ENCODE assay signal across 8 cellular contexts in genomic region chr6:144559865-144560603, GRCh38.
DNase-seq lines count a peak whose midpoint lies in the region; ATAC-seq and TF ChIP-seq lines count a peak whose summit lies in the region.

No MANE protein-coding gene starts in this region.

- H4K20me1 ChIP-seq in Loucy (ENCODE audit: insufficient read depth, low read length, poor library complexity, severe bottlenecking): no peaks in the 10 kb centered on the region

- H3K27ac ChIP-seq in CD8-positive, alpha-beta memory T cell (ENCODE audit: low read depth, low read length): no peak overlapping the region
- H3K27ac ChIP-seq in mesenchymal stem cell (ENCODE audit: low read length, poor library complexity, severe bottlenecking): no peak overlapping the region

- H3K9me3 Mint-ChIP-seq in CD8-positive, alpha-beta memory T cell: no peaks in the 10 kb centered on the region

- no peak overlapping the region for H3K4ac ChIP-seq in mesenchymal stem cell (ENCODE audit: low read depth in 1 of 2, low read length in 2 of 2)

- TF ChIP-seq CTCF in Loucy (conservative IDR thresholded peaks at IDR 0.05; ENCODE audit: low read length) (no peak), GM13977 (IDR thresholded peaks at IDR 0.05; ENCODE audit: extremely low read depth, insufficient read depth, missing control alignments) (no peak)

- H3K27me3 Mint-ChIP-seq in CD8-positive, alpha-beta memory T cell: no peaks in the 10 kb centered on the region

- WGBS in mesenchymal stem cell: 79% methylated on average over 4 of the region's 8 CpGs

- peaks cover 22 to 36% (median 35%) of the 10 kb centered on the region in 3 donors for H3K4me1 Mint-ChIP-seq in CD8-positive, alpha-beta memory T cell

- H3K4me2 ChIP-seq in Loucy (ENCODE audit: low read depth, low read length, poor library complexity, severe bottlenecking) (peak overlapping the region; percentile 49), mesenchymal stem cell (ENCODE audit: low read length, poor library complexity, severe bottlenecking) (no peak overlapping the region)

- no peak overlapping the region for H2BK15ac ChIP-seq in mesenchymal stem cell (ENCODE audit: low read depth, poor library complexity, severe bottlenecking)

- H3K36me3 Mint-ChIP-seq in CD8-positive, alpha-beta memory T cell: peaks cover 11 to 59% (median 16%) of the 10 kb centered on the region in 3 donors

- H3K4me3 ChIP-seq in CD8-positive, alpha-beta memory T cell (ENCODE audit: low read length): peak overlapping the region; percentile 11
- H3K4me3 ChIP-seq in Loucy (ENCODE audit: low read length, poor library complexity, severe bottlenecking): peak overlapping the region; percentile 19
- no peak overlapping the region for H3K4me3 ChIP-seq in adipocyte (ENCODE audit: low read length)
- H3K4me3 ChIP-seq in mesenchymal stem cell (ENCODE audit: insufficient read depth in 1 of 2, low read depth in 1 of 2, low read length in 2 of 2): no peak overlapping the region

- H3K4me1 ChIP-seq in CD8-positive, alpha-beta memory T cell (ENCODE audit: insufficient read depth, low read length): peaks cover 13% of the 10 kb centered on the region
- H3K4me1 ChIP-seq in Loucy (ENCODE audit: insufficient read depth, low read length, poor library complexity, severe bottlenecking): peaks cover 13% of the 10 kb centered on the region
- no peaks in the 10 kb centered on the region for H3K4me1 ChIP-seq in adipocyte (ENCODE audit: control insufficient read depth, insufficient read depth, low read length)
- no peaks in the 10 kb centered on the region for H3K4me1 ChIP-seq in mesenchymal stem cell (ENCODE audit: control insufficient read depth, insufficient read depth, low read depth, low read length)

- no peak overlapping the region for H2AK5ac ChIP-seq in mesenchymal stem cell (ENCODE audit: low read length, severe bottlenecking)

- H3K36me3 ChIP-seq in CD8-positive, alpha-beta memory T cell (ENCODE audit: insufficient read depth, low read length): peaks cover 7% of the 10 kb centered on the region
- H3K36me3 ChIP-seq in Loucy (ENCODE audit: insufficient read depth, low read length): peaks cover 34% of the 10 kb centered on the region; the same call in 1 of the 2 replicates
- peaks cover 55% of the 10 kb centered on the region for H3K36me3 ChIP-seq in adipocyte (ENCODE audit: control insufficient read depth, insufficient read depth, low read length, severe bottlenecking)
- peaks cover 4 to 49% of the 10 kb centered on the region in 2 experiments for H3K36me3 ChIP-seq in mesenchymal stem cell (ENCODE audit: control insufficient read depth in 1 of 2, insufficient read depth in 2 of 2, low read depth in 1 of 2, low read length in 2 of 2)

- peaks cover 6% of the 10 kb centered on the region for H3K79me1 ChIP-seq in mesenchymal stem cell (replicated peaks; ENCODE audit: low read length, poor library complexity, severe bottlenecking)

- H2BK120ac ChIP-seq in mesenchymal stem cell (ENCODE audit: low read depth, low read length): no peak overlapping the region

- no peaks in the 10 kb centered on the region for H3K9me3 ChIP-seq in CD8-positive, alpha-beta memory T cell (ENCODE audit: low read length)
- H3K9me3 ChIP-seq in Loucy (ENCODE audit: insufficient read depth, low read depth, low read length) (no peaks in the 10 kb centered on the region), adipocyte (ENCODE audit: control insufficient read depth, low read length) (no peaks in the 10 kb centered on the region), mesenchymal stem cell (ENCODE audit: control insufficient read depth, low read length) (no peaks in the 10 kb centered on the region)

- no peaks in the 10 kb centered on the region for H3K9me2 ChIP-seq in Loucy (replicated peaks; ENCODE audit: low read depth, low read length)

- H3K18ac ChIP-seq in mesenchymal stem cell (ENCODE audit: low read depth in 1 of 2, low read length in 2 of 2): no peak overlapping the region

- H2AFZ ChIP-seq in Loucy (ENCODE audit: low read length) (peak overlapping the region; percentile 53), mesenchymal stem cell (ENCODE audit: low read depth, low read length) (no peak overlapping the region)

- H2BK12ac ChIP-seq in mesenchymal stem cell (ENCODE audit: low read length in 2 of 2): no peak overlapping the region

- no peak overlapping the region for H4K8ac ChIP-seq in mesenchymal stem cell (ENCODE audit: low read length)

- H3K79me2 ChIP-seq in Loucy (ENCODE audit: insufficient read depth, low read length): no peaks in the 10 kb centered on the region

- no peaks in the 10 kb centered on the region for H3F3A ChIP-seq in Loucy (ENCODE audit: low read depth)

- H3K27ac Mint-ChIP-seq in CD8-positive, alpha-beta memory T cell: peak overlapping the region; percentile 37 to 97 (median 83)

- POLR2A ChIA-PET in CD8-positive, alpha-beta memory T cell (lab: Charles Lee): no interaction called here

- H3K9ac ChIP-seq in Loucy (ENCODE audit: low read depth, low read length, poor library complexity, severe bottlenecking): peak overlapping the region; percentile 3
- H3K9ac ChIP-seq in adipocyte (ENCODE audit: low read length): no peak overlapping the region
- no peak overlapping the region for H3K9ac ChIP-seq in mesenchymal stem cell (ENCODE audit: low read length)

- peak overlapping the region; percentile 42 to 77 (median 61) for H3K4me3 Mint-ChIP-seq in CD8-positive, alpha-beta memory T cell

- no peak for ATAC-seq in GM18868 (IDR thresholded peaks at IDR 0.05; ENCODE audit: unreplicated experiment)
- ATAC-seq in GM21423 (IDR thresholded peaks at IDR 0.05; ENCODE audit: unreplicated experiment): no peak

- H2BK5ac ChIP-seq in mesenchymal stem cell (ENCODE audit: low read depth, low read length, poor library complexity, severe bottlenecking): no peak overlapping the region

- no peak overlapping the region for H3K14ac ChIP-seq in mesenchymal stem cell (ENCODE audit: low read length in 2 of 2)

- H3K27me3 ChIP-seq in CD8-positive, alpha-beta memory T cell (ENCODE audit: insufficient read depth, low read length, poor library complexity, severe bottlenecking): no peaks in the 10 kb centered on the region
- H3K27me3 ChIP-seq in Loucy (ENCODE audit: insufficient read depth, low read length, poor library complexity, severe bottlenecking): no peaks in the 10 kb centered on the region
- H3K27me3 ChIP-seq in adipocyte (replicated peaks; ENCODE audit: control insufficient read depth, insufficient read depth, low read length): no peaks in the 10 kb centered on the region
- H3K27me3 ChIP-seq in mesenchymal stem cell (ENCODE audit: control insufficient read depth in 1 of 2, insufficient read depth in 1 of 2, low read length in 2 of 2): no peaks in the 10 kb centered on the region

- peak in 3 of 5 donors; percentile 38 to 49 (median 40) for DNase-seq in CD8-positive, alpha-beta memory T cell
- DNase-seq in adipocyte (ENCODE audit: low read depth) (peak; percentile 65), mesenchymal stem cell (peak; percentile 40), GM13977 (ENCODE audit: low spot score) (no peak), foreskin melanocyte (no peak)

- in situ Hi-C loops in GM13977 (cut with MboI; ENCODE audit: low pct_unique_long_range_greater_than_20kb, low sequenced_read_pairs, unreplicated experiment): no loop called here

- no peak overlapping the region for H4K91ac ChIP-seq in mesenchymal stem cell (ENCODE audit: low read length)

- CTCF ChIA-PET in CD8-positive, alpha-beta memory T cell (lab: Charles Lee): interaction anchor here (1.1 kb wide), 1 partner anchor 9 kb away, joined by 4 read pairs; no protein-coding TSS in a partner anchor

- no peak overlapping the region for H3K23ac ChIP-seq in mesenchymal stem cell (ENCODE audit: low read length in 2 of 2)

Comparison
In these comparisons a context has a peak if more than half of its experiments do, and no peak if none do; other contexts are left out.
1. DNase-seq: peak in CD8-positive, alpha-beta memory T cell (3 of 5), adipocyte (single experiment) and mesenchymal stem cell (single experiment); none in GM13977 (single experiment) and foreskin melanocyte (single experiment).
2. H3K4me3 ChIP-seq: peak in CD8-positive, alpha-beta memory T cell (single experiment) and Loucy (single experiment); none in adipocyte (single experiment) and mesenchymal stem cell (0 of 2).